In genomic region chr1:228165372-228166169, GRCh38 we compare ENCODE assay signal across 1 cellular context.
TF ChIP-seq lines count a peak whose summit lies in the region.

Gene IBA57, plus strand, starts transcription at chr1:228165804. Its CDS starts 13 bp downstream, at chr1:228165817.

TF ChIP-seq in HepG2, 621 proteins besides CTCF, POLR2A, EP300 and RAD21 (continued from another document and continues in another):
- no peak for TF ChIP-seq E2F2 (CRISPR knock-in tag; IDR thresholded peaks at IDR 0.05; ENCODE audit: borderline replicate concordance)
- no peak for TF ChIP-seq ZNF3 (CRISPR knock-in tag; IDR thresholded peaks at IDR 0.05)
- TF ChIP-seq LCORL (IDR thresholded peaks at IDR 0.05), result no peak
- TF ChIP-seq LCORL (CRISPR knock-in tag; IDR thresholded peaks at IDR 0.05), result peak; percentile 19; the same call in 1 of the 2 replicates
- TF ChIP-seq ZBTB40 (IDR thresholded peaks at IDR 0.05), result no peak
- TF ChIP-seq ZBTB40 (CRISPR knock-in tag; IDR thresholded peaks at IDR 0.05), result no peak; the same call in 1 of the 2 replicates
- no peak for TF ChIP-seq ZNF598 (CRISPR knock-in tag; IDR thresholded peaks at IDR 0.05; ENCODE audit: borderline replicate concordance)
- 0 out of 2 replicates have a peak, but pooled peaks have one; percentile 25 for TF ChIP-seq RBAK (CRISPR knock-in tag; IDR thresholded peaks at IDR 0.05)
- TF ChIP-seq CREM (IDR thresholded peaks at IDR 0.05), result peak; percentile 55; the same call in 1 of the 2 replicates
- TF ChIP-seq CREM (CRISPR knock-in tag; IDR thresholded peaks at IDR 0.05), result 0 out of 2 replicates have a peak, but pooled peaks have one; percentile 59
- TF ChIP-seq ZNF501 (CRISPR knock-in tag; IDR thresholded peaks at IDR 0.05), result no peak
- TF ChIP-seq FOXA1 (IDR thresholded peaks at IDR 0.05), result no peak
- no peak for TF ChIP-seq FOXA1 (CRISPR knock-in tag; IDR thresholded peaks at IDR 0.05)
- peak; percentile 57; the same call in 1 of the 2 replicates for TF ChIP-seq ZNF580 (CRISPR knock-in tag; IDR thresholded peaks at IDR 0.05; ENCODE audit: borderline replicate concordance, low read depth)
- no peak for TF ChIP-seq ZSCAN5A (CRISPR knock-in tag; IDR thresholded peaks at IDR 0.05; ENCODE audit: borderline replicate concordance)
- no peak for TF ChIP-seq PRPF4 (IDR thresholded peaks at IDR 0.05; ENCODE audit: low read depth, low read length, poor library complexity, severe bottlenecking)
- TF ChIP-seq NFYB (CRISPR knock-in tag; IDR thresholded peaks at IDR 0.05), result peak; percentile 77
- no peak for TF ChIP-seq ZNF350 (CRISPR knock-in tag; IDR thresholded peaks at IDR 0.05; ENCODE audit: borderline replicate concordance, low read depth)
- TF ChIP-seq THYN1 (CRISPR knock-in tag; IDR thresholded peaks at IDR 0.05; ENCODE audit: borderline replicate concordance, low read depth), result no peak
- no peak for TF ChIP-seq ZFP62 (CRISPR knock-in tag; IDR thresholded peaks at IDR 0.05)
- peak; percentile 62; the same call in 1 of the 2 replicates for TF ChIP-seq ZNF274 (CRISPR knock-in tag; IDR thresholded peaks at IDR 0.05)
- no peak for TF ChIP-seq FIP1L1 (IDR thresholded peaks at IDR 0.05; ENCODE audit: borderline replicate concordance, insufficient read depth, low read depth, low read length)
- no peak for TF ChIP-seq TIGD3 (CRISPR knock-in tag; IDR thresholded peaks at IDR 0.05; ENCODE audit: borderline replicate concordance)
- no peak; the same call in 1 of the 2 replicates for TF ChIP-seq HNF1B (CRISPR knock-in tag; IDR thresholded peaks at IDR 0.05)
- no peak for TF ChIP-seq MED8 (CRISPR knock-in tag; IDR thresholded peaks at IDR 0.05; ENCODE audit: insufficient replicate concordance)
- peak; percentile 96 for TF ChIP-seq ZBTB21 (CRISPR knock-in tag; IDR thresholded peaks at IDR 0.05)
- no peak for TF ChIP-seq SRSF9 (IDR thresholded peaks at IDR 0.05; ENCODE audit: borderline replicate concordance, insufficient read depth, low read depth, low read length, poor library complexity, severe bottlenecking)
- TF ChIP-seq ISL2 (CRISPR knock-in tag; IDR thresholded peaks at IDR 0.05), result no peak
- TF ChIP-seq ZNF276 (CRISPR knock-in tag; IDR thresholded peaks at IDR 0.05; ENCODE audit: low read depth), result 0 out of 2 replicates have a peak, but pooled peaks have one; percentile 35
- TF ChIP-seq ZKSCAN5 (CRISPR knock-in tag; IDR thresholded peaks at IDR 0.05), result no peak
- peak; percentile 69 for TF ChIP-seq POLR2AphosphoS5 (IDR thresholded peaks at IDR 0.05; ENCODE audit: low read depth, low read length)
- no peak for TF ChIP-seq ZBTB3 (CRISPR knock-in tag; IDR thresholded peaks at IDR 0.05; ENCODE audit: borderline replicate concordance, low read depth)
- TF ChIP-seq FOXC1 (CRISPR knock-in tag; IDR thresholded peaks at IDR 0.05; ENCODE audit: borderline replicate concordance), result peak; percentile 12; the same call in 1 of the 2 replicates
- TF ChIP-seq SNAPC2 (CRISPR knock-in tag; IDR thresholded peaks at IDR 0.05), result no peak
- no peak; the same call in 1 of the 2 replicates for TF ChIP-seq HNRNPL (IDR thresholded peaks at IDR 0.05; ENCODE audit: low read depth, low read length)
- TF ChIP-seq ZNF564 (CRISPR knock-in tag; IDR thresholded peaks at IDR 0.05), result peak; percentile 58
- TF ChIP-seq ELK4 (CRISPR knock-in tag; IDR thresholded peaks at IDR 0.05; ENCODE audit: borderline replicate concordance), result no peak
- peak; percentile 79 for TF ChIP-seq ETV5 (CRISPR knock-in tag; IDR thresholded peaks at IDR 0.05; ENCODE audit: borderline replicate concordance)
- TF ChIP-seq CSRNP1 (CRISPR knock-in tag; IDR thresholded peaks at IDR 0.05), result 0 out of 2 replicates have a peak, but pooled peaks have one; percentile 21
